Comparison of ENCODE assay signal across 11 cellular contexts in the genomic region with DNA sequence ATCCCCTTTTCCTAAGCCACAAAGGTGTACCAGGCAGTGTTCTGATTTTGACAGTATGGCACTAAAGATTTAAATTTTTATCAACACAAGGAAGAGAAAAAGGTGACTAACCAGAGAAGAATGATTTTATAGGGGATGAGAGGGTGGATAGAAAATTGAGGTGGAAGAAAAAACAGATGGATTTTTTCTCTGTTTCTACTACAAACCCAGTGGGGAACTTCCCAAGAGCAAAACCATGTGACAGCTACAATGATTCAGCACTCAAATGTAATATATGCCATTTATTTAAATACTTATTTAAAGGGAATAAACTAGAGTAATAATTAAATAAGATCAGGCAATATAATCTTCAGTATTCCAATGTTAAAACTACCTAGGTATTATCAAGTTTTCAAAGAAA. TPM values are rescaled to one million over a fixed set of nuclear protein-coding genes. Genes with fewer than 3 reads are reported as not detected.
A peak's percentile ranks its signal among the peaks of the same experiment; 100 is the strongest.
DNase-seq lines count a peak whose midpoint lies in the region; ATAC-seq and TF ChIP-seq lines count a peak whose summit lies in the region.
"Had no signal": no experiment of that assay in that cellular context is flagged by ENCODE, and none has a peak within 500 bp of the region (broad histone marks: within the 10 kb centered on the region; RNA-seq: fewer than 3 reads in every experiment).

No MANE protein-coding gene starts in this region.

- TF ChIP-seq POLR2A in gastrocnemius medialis (IDR thresholded peaks at IDR 0.05): no peak

- TF ChIP-seq CTCF in epithelial cell of esophagus (IDR thresholded peaks at IDR 0.05; ENCODE audit: insufficient read depth, low read depth, low read length, missing control alignments) (no peak), gastrocnemius medialis (IDR thresholded peaks at IDR 0.05 in 4 of 5, conservative IDR thresholded peaks at IDR 0.05 in 1 of 5) (no peak), Caco-2 (IDR thresholded peaks at IDR 0.05; ENCODE audit: insufficient read depth in 1 of 2, low read depth in 1 of 2, low read length in 1 of 2, severe bottlenecking in 1 of 2, unreplicated experiment in 1 of 2) (no peak)

- in situ Hi-C loops in gastrocnemius medialis (cut with MboI; ENCODE audit: low sequenced_read_pairs in 4 of 4): no loop called here

- H3K27ac Mint-ChIP-seq in T-helper 2 cell treated with Interferon-gamma antibody and Interleukin-4, amounts not matched to agents 5 μg/mL and 100 μg/mL, for 36 hours: peak overlapping the region; percentile 17
- no peak overlapping the region for H3K27ac Mint-ChIP-seq in Caco-2 (ENCODE audit: unreplicated experiment)

- intact Hi-C loops in gastrocnemius medialis (cut with DNase I; ENCODE audit: low total_unique reads): no loop called here
- intact Hi-C loops in Caco-2 (cut with micrococcal nuclease; ENCODE audit: unreplicated experiment): no loop called here

- no peaks in the 10 kb centered on the region for H3K9me3 Mint-ChIP-seq in T-helper 2 cell treated with Interferon-gamma antibody and Interleukin-4, amounts not matched to agents 5 μg/mL and 100 μg/mL, for 36 hours
- no peaks in the 10 kb centered on the region for H3K9me3 Mint-ChIP-seq in Caco-2 (ENCODE audit: unreplicated experiment)

- H3K36me3 Mint-ChIP-seq in T-helper 2 cell treated with Interferon-gamma antibody and Interleukin-4, amounts not matched to agents 5 μg/mL and 100 μg/mL, for 36 hours (ENCODE audit: low read depth): peaks cover 22% of the 10 kb centered on the region
- H3K36me3 Mint-ChIP-seq in Caco-2 (ENCODE audit: insufficient read depth, unreplicated experiment): peaks cover 7% of the 10 kb centered on the region

- no peaks in the 10 kb centered on the region for H3K27me3 ChIP-seq in gastrocnemius medialis
- no peaks in the 10 kb centered on the region for H3K27me3 ChIP-seq in Caco-2 (replicated peaks; ENCODE audit: control insufficient read depth, insufficient read depth, low read length)
- H3K27me3 ChIP-seq: adrenal gland, hepatocyte had no signal

- BruUV-seq in Caco-2 (replicated peaks; lab: Mats Ljungman, UMichigan): no TSS peak

- no peaks in the 10 kb centered on the region for H3K36me3 ChIP-seq in gastrocnemius medialis
- no peaks in the 10 kb centered on the region for H3K36me3 ChIP-seq in Caco-2 (ENCODE audit: control insufficient read depth, insufficient read depth, low read length)
- H3K36me3 ChIP-seq: adrenal gland had no signal

- H3K4me1 ChIP-seq in gastrocnemius medialis (peaks cover 35 to 45% of the 10 kb centered on the region in 2 donors), Caco-2 (peaks cover 11% of the 10 kb centered on the region)

- POLR2A ChIA-PET in Caco-2 (lab: Charles Lee): no interaction called here

- no peaks in the 10 kb centered on the region for H3K9me3 ChIP-seq in gastrocnemius medialis
- H3K9me3 ChIP-seq in Caco-2: no peaks in the 10 kb centered on the region
- H3K9me3 ChIP-seq: adrenal gland had no signal

- H3K4me3 Mint-ChIP-seq in T-helper 2 cell treated with Interferon-gamma antibody and Interleukin-4, amounts not matched to agents 5 μg/mL and 100 μg/mL, for 36 hours: peak overlapping the region; percentile 29
- H3K4me3 Mint-ChIP-seq in Caco-2 (ENCODE audit: unreplicated experiment): no peak overlapping the region

- CTCF ChIA-PET in Caco-2 (lab: Charles Lee): no interaction called here

- H3K4me1 Mint-ChIP-seq in T-helper 2 cell treated with Interferon-gamma antibody and Interleukin-4, amounts not matched to agents 5 μg/mL and 100 μg/mL, for 36 hours (ENCODE audit: low read depth): peaks cover 54% of the 10 kb centered on the region
- H3K4me1 Mint-ChIP-seq in Caco-2 (ENCODE audit: low read depth, unreplicated experiment): peaks cover 17% of the 10 kb centered on the region

- no peaks in the 10 kb centered on the region for H3K27me3 Mint-ChIP-seq in T-helper 2 cell treated with Interferon-gamma antibody and Interleukin-4, amounts not matched to agents 5 μg/mL and 100 μg/mL, for 36 hours (ENCODE audit: low read depth)
- H3K27me3 Mint-ChIP-seq in Caco-2 (ENCODE audit: insufficient read depth, unreplicated experiment): no peaks in the 10 kb centered on the region

- DNase-seq in T-helper 2 cell treated with Interferon-gamma antibody and Interleukin-4, amounts not matched to agents 5 μg/mL and 100 μg/mL, for 36 hours (ENCODE audit: low spot score): no peak
- DNase-seq in T-helper 2 cell (no peak), OCI-M1 (lab: John Stamatoyannopoulos, UW) (peak; percentile 53), epithelial cell of esophagus (ENCODE audit: low read depth) (peak; percentile 17), gastrocnemius medialis (no peak), foreskin melanocyte (no peak), Caco-2 (no peak), NCI-H345 treated with DMSO at 0.1 percent for 48 hours (lab: John Stamatoyannopoulos, UW; ENCODE audit: unreplicated experiment) (no peak)
- DNase-seq: adrenal gland, NCI-H345 had no signal

- H3K4me3 ChIP-seq in epithelial cell of esophagus (ENCODE audit: low read length) (no peak overlapping the region), gastrocnemius medialis (no peak overlapping the region), Caco-2 (ENCODE audit: low read depth, low read length) (no peak overlapping the region)
- H3K4me3 ChIP-seq: adrenal gland, hepatocyte had no signal

- H3K27ac ChIP-seq in gastrocnemius medialis: peak overlapping the region in 3 of 4 donors; percentile 10 to 42 (median 39)
- H3K27ac ChIP-seq: adrenal gland, hepatocyte had no signal

- no peak for ATAC-seq in gastrocnemius medialis

RNA-seq across cellular contexts. Expression of gene DCUN1D1, which starts 11.1 kb away (rescaled TPM):
- total RNA-seq in gastrocnemius medialis (100 to 1,000 TPM in 1 of 4 donors, 10 to 100 TPM in 3; 42.2 to 116 (median 54.4) TPM), Caco-2 (2022) (43.0 and 51.2 TPM in 2 replicates)

Comparison
In these comparisons a context has a peak if more than half of its experiments do, and no peak if none do; other contexts are left out.
1. DNase-seq: peak in OCI-M1 (single experiment) and epithelial cell of esophagus (single experiment); none in T-helper 2 cell treated with Interferon-gamma antibody and Interleukin-4, amounts not matched to agents 5 μg/mL and 100 μg/mL, for 36 hours (single experiment), T-helper 2 cell (0 of 5), gastrocnemius medialis (0 of 2), foreskin melanocyte (single experiment), Caco-2 (0 of 2) and NCI-H345 treated with DMSO at 0.1 percent for 48 hours (single experiment).